In the genomic region with DNA sequence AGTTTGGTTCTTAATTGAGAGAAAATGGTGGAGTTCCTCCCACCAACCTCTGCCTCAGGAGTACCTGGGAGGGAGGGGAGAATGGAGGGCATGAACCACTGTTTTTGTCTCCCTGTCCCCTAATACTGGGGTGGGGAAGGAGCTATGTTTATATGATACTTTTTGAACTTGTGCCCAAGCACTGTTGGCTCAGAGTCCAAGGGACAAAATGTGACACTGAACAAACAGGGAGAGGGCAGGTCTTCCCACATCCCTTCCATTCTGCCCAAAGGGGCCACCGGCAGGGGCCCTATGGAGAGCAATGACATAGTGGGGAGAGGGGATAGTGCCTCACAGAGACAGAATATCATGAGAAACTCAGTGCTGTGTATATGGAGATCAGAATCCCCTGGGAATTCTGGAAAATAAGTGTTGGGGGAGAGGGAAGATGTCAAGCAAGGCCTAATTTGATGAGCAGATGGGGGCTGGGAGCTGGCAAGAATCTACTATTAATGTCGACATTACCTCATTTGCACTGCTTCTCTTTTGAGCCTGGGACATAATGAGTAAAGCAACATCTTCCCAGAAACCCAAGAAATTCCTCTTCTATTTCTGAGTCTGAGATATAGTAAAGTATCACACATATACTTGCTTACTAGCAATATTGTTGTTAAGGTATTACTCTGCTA, we compare ENCODE assay signal across 24 cellular contexts.
A peak's percentile ranks its signal among the peaks of the same experiment; 100 is the strongest.
DNase-seq lines count a peak whose midpoint lies in the region; ATAC-seq and TF ChIP-seq lines count a peak whose summit lies in the region.
"Had no signal": no experiment of that assay in that cellular context is flagged by ENCODE, and none has a peak within 500 bp of the region (broad histone marks: within the 10 kb centered on the region; RNA-seq: fewer than 3 reads in every experiment).

No MANE protein-coding gene starts in this region.

- no peaks in the 10 kb centered on the region for H3K79me2 ChIP-seq in osteoblast (ENCODE audit: insufficient read depth, low read length)

- DNase-seq in DMS 273 (lab: John Stamatoyannopoulos, UW; ENCODE audit: unreplicated experiment) (peak; percentile 8), DMS 273 treated with DMSO at 0.1 percent for 48 hours (lab: John Stamatoyannopoulos, UW) (no peak), NCI-H2171 treated with DMSO at 0.1 percent for 48 hours (lab: John Stamatoyannopoulos, UW) (peak; percentile 41), left colon (no peak), osteoblast (ENCODE audit: insufficient read length, low spot score, missing footprints) (peak; percentile 29), NCI-H69 (lab: John Stamatoyannopoulos, UW) (no peak)
- no peak for DNase-seq in activated CD4-positive, alpha-beta T cell treated with anti-CD3 and anti-CD28 coated beads for 48 hours
- DNase-seq: 8988T; C1 segment of cervical spinal cord; Calu3; CD8-positive, alpha-beta memory T cell; DMS53; EL; GF-D8; H9; HFFc6; KG1; NCI-H1694; NCI-H2081 treated with DMSO at 0.1 percent for 48 hours; NCI-H748 treated with DMSO at 0.1 percent for 48 hours; OCI-M1; Right ventricle myocardium superior had no signal

- H3K9me3 ChIP-seq in osteoblast (ENCODE audit: low read depth, low read length): no peaks in the 10 kb centered on the region

- no peak for TF ChIP-seq CTCF in osteoblast (IDR thresholded peaks at IDR 0.05; ENCODE audit: extremely low read depth, low read depth, low read length)

- H3K36me3 ChIP-seq in osteoblast (ENCODE audit: insufficient read depth, low read length): no peaks in the 10 kb centered on the region

- H3K27ac ChIP-seq in osteoblast (ENCODE audit: low read depth, low read length): no peak overlapping the region
- H3K27ac ChIP-seq: HL-60 had no signal

- H3K27me3 ChIP-seq in osteoblast (ENCODE audit: insufficient read depth, low read length): no peaks in the 10 kb centered on the region

- no peaks in the 10 kb centered on the region for H4K20me1 ChIP-seq in osteoblast (ENCODE audit: insufficient read depth, low read length)

- H3K4me2 ChIP-seq in osteoblast (ENCODE audit: insufficient read depth, low read length): no peak overlapping the region

- intact Hi-C loops in left colon (cut with DNase I, micrococcal nuclease): no loop called here

- H3K4me3 ChIP-seq in osteoblast (ENCODE audit: insufficient read depth, low read length): no peak overlapping the region

- no peaks in the 10 kb centered on the region for H3K4me1 ChIP-seq in osteoblast (ENCODE audit: insufficient read depth, low read length)

- H2AFZ ChIP-seq in osteoblast (ENCODE audit: low read length): no peak overlapping the region

- ATAC-seq in left colon (peak; percentile 27), HG03432 (IDR thresholded peaks at IDR 0.05; ENCODE audit: unreplicated experiment) (no peak)

Comparison
In these comparisons a context has a peak if more than half of its experiments do, and no peak if none do; other contexts are left out.
1. DNase-seq: peak in DMS 273 (single experiment), NCI-H2171 treated with DMSO at 0.1 percent for 48 hours (single experiment) and osteoblast (single experiment); none in DMS 273 treated with DMSO at 0.1 percent for 48 hours (single experiment), left colon (0 of 2), activated CD4-positive, alpha-beta T cell treated with anti-CD3 and anti-CD28 coated beads for 48 hours (single experiment) and NCI-H69 (single experiment).